In the genomic region with DNA sequence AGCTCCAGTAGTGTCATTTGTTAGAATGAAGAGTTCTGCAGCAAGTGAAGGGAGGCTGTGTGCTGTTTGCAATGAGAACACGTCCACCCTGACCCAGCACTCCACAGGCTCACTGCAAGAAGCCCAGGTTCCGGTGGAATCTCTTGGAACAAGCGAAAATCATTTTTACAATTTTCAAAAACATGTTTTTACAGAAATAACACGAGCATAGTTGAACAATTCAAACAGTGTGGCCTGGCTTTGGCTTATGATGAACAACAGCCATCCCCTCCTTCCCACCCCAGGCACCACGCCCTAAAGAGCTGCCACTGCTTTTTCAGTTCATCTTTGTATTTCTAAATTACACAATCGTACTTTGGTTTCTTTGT, we compare ENCODE assay signal across 25 cellular contexts. TPM values are rescaled to one million over a fixed set of nuclear protein-coding genes. Genes with fewer than 3 reads are reported as not detected.
"Had no signal": no experiment of that assay in that cellular context is flagged by ENCODE, and none has a peak within 500 bp of the region (broad histone marks: within the 10 kb centered on the region; RNA-seq: fewer than 3 reads in every experiment).

No MANE protein-coding gene starts in this region.

- H3K27me3 ChIP-seq: hepatocyte, left lung, right lobe of liver, spleen, thyroid gland, upper lobe of right lung had no signal

- H3K27me3 Mint-ChIP-seq: natural killer cell treated with Interleukin-12 subunit alpha and Interleukin-12 subunit beta and Interleukin-15 and Interleukin-18, amount 100 ng/mL, for 72 hours had no signal

- H3K4me3 ChIP-seq: hepatocyte, left lung, right lobe of liver, spleen, thyroid gland, upper lobe of right lung had no signal

- H3K9me3 Mint-ChIP-seq: activated naive CD4-positive, alpha-beta T cell treated with anti-CD3 and anti-CD28 coated beads, Interleukin-2, amount 50 U/mL, for 24 hours; natural killer cell treated with Interleukin-12 subunit alpha and Interleukin-12 subunit beta and Interleukin-15 and Interleukin-18, amount 100 ng/mL, for 72 hours; WTC11 had no signal

- H3K27ac Mint-ChIP-seq: activated naive CD4-positive, alpha-beta T cell treated with anti-CD3 and anti-CD28 coated beads, Interleukin-2, amount 50 U/mL, for 24 hours; natural killer cell treated with Interleukin-12 subunit alpha and Interleukin-12 subunit beta and Interleukin-15 and Interleukin-18, amount 100 ng/mL, for 72 hours; WTC11 had no signal

- H3K36me3 Mint-ChIP-seq: activated naive CD4-positive, alpha-beta T cell treated with anti-CD3 and anti-CD28 coated beads, Interleukin-2, amount 50 U/mL, for 24 hours; natural killer cell treated with Interleukin-12 subunit alpha and Interleukin-12 subunit beta and Interleukin-15 and Interleukin-18, amount 100 ng/mL, for 72 hours; WTC11 had no signal

- H3K4me1 Mint-ChIP-seq: activated naive CD4-positive, alpha-beta T cell treated with anti-CD3 and anti-CD28 coated beads, Interleukin-2, amount 50 U/mL, for 24 hours; WTC11 had no signal

- H3K4me3 Mint-ChIP-seq: activated naive CD4-positive, alpha-beta T cell treated with anti-CD3 and anti-CD28 coated beads, Interleukin-2, amount 50 U/mL, for 24 hours; natural killer cell treated with Interleukin-12 subunit alpha and Interleukin-12 subunit beta and Interleukin-15 and Interleukin-18, amount 100 ng/mL, for 72 hours; WTC11 had no signal

- H3K27ac ChIP-seq: hepatocyte, left lung, parathyroid adenoma, right lobe of liver, spleen, thyroid gland, upper lobe of right lung had no signal

- H3K4me1 ChIP-seq: left lung, parathyroid adenoma, right lobe of liver, spleen, upper lobe of right lung had no signal

- DNase-seq: activated gamma-delta T cell treated with Interleukin-2 at 50 U/mL for 16 hours; activated T-cell treated with anti-CD3 and anti-CD28 coated beads, Interleukin-2, amount 50 U/mL, for 1 hour; aorta; erythroblast; foreskin melanocyte; glutamatergic neuron; kidney glomerular epithelial cell; left lung; midbrain; right lobe of liver; spleen; stimulated activated CD4-positive, alpha-beta T cell treated with anti-CD3 and anti-CD28 coated beads, Interleukin-4, amount 100 ng/mL, for 4 hours; stimulated activated naive CD8-positive, alpha-beta T cell treated with anti-CD3 and anti-CD28 coated beads, Interleukin-15, Interleukin-2, amounts not matched to agents 100 U/mL and 50 U/mL, for 24 hours; T-helper 9 cell; upper lobe of right lung had no signal

- H3K9me3 ChIP-seq: left lung, right lobe of liver, spleen, thyroid gland, upper lobe of right lung had no signal

- ATAC-seq: natural killer cell treated with Interleukin-12 subunit alpha and Interleukin-12 subunit beta and Interleukin-15 and Interleukin-18, amount 100 ng/mL, for 72 hours; right lobe of liver; stimulated activated naive CD8-positive, alpha-beta T cell treated with anti-CD3 and anti-CD28 coated beads, Interleukin-15, Interleukin-2, amounts not matched to agents 100 U/mL and 50 U/mL, for 24 hours; WTC11 had no signal

- H3K36me3 ChIP-seq: left lung, right lobe of liver, spleen, thyroid gland, upper lobe of right lung had no signal

RNA-seq across cellular contexts. Expression of gene KY, which starts 59.5 kb away (rescaled TPM):
- total RNA-seq: bronchial epithelial cell; natural killer cell treated with Interleukin-12 subunit alpha and Interleukin-12 subunit beta and Interleukin-15 and Interleukin-18, amount 100 ng/mL, for 72 hours; pulmonary artery endothelial cell; right lobe of liver; subcutaneous adipose tissue; T-helper 1 cell treated with Interleukin-12 subunit alpha and Interleukin-12 subunit beta and Interleukin-4 antibody, amounts not matched to agents 30 ng/mL and 1 ng/mL, for 36 hours; WTC11 had no signal
- polyA plus RNA-seq: spleen had no signal
